Comparison of ENCODE assay signal across 13 cellular contexts in the genomic region with DNA sequence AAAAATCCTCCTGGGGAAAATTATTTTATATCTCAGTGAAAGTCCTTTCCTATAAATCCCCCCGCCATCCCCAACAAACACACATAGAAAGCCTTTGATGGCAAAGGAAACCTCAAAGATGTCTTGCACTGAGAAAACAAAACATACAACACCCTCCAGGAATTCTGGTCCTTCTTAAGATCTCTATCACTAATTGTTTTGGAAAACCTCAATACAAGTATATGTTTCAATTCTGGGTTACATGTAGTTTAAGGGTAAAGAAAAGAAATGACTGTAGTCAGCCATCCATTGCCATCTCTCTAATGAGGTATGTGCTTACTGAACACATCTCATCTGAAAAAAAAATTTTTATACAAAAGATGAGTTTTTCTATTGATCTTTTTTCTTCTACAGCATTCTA.
"Had no signal": no experiment of that assay in that cellular context is flagged by ENCODE, and none has a peak within 500 bp of the region (broad histone marks: within the 10 kb centered on the region; RNA-seq: fewer than 3 reads in every experiment).

No MANE protein-coding gene starts in this region.

- H2AFZ ChIP-seq: PC-9 had no signal

- H3K9me3 Mint-ChIP-seq: T-cell had no signal

- H3K36me3 Mint-ChIP-seq: T-cell had no signal

- H3K4me3 ChIP-seq: PC-9, SJCRH30, SK-N-MC had no signal

- H3K4me3 Mint-ChIP-seq: T-cell had no signal

- H3K9ac ChIP-seq: KMS-11 had no signal

- H3K27ac Mint-ChIP-seq: T-cell had no signal

- H3K36me3 ChIP-seq: SJCRH30 had no signal

- H3K4me2 ChIP-seq: KMS-11, PC-9 had no signal

- H3K27ac ChIP-seq: KMS-11, PC-9, RWPE1, SJCRH30, SK-N-MC had no signal

- H3K27me3 ChIP-seq: SJCRH30 had no signal

- DNase-seq: MV-4-11, NCI-H1417 treated with DMSO at 0.1 percent for 48 hours, NCI-H1436 treated with DMSO at 0.1 percent for 48 hours, NCI-H187 treated with DMSO at 0.1 percent for 48 hours, NCI-H524 treated with DMSO at 0.1 percent for 48 hours, NCI-H774, SIG-M5 had no signal

- H3K9me3 ChIP-seq: SJCRH30 had no signal

- H3K27me3 Mint-ChIP-seq: T-cell had no signal
